23 cellular contexts compared by ENCODE assay signal in genomic region chr1:151502859-151503509, GRCh38. TPM values are rescaled to one million over a fixed set of nuclear protein-coding genes. Genes with fewer than 3 reads are reported as not detected.
DNase-seq lines count a peak whose midpoint lies in the region; ATAC-seq, FAIRE-seq and TF ChIP-seq lines count a peak whose summit lies in the region.
"Had no signal": no experiment of that assay in that cellular context is flagged by ENCODE, and none has a peak within 500 bp of the region (broad histone marks: within the 10 kb centered on the region; RNA-seq: fewer than 3 reads in every experiment).

No MANE protein-coding gene starts in this region.

- peak; percentile 14 for FAIRE-seq in GM19239 (lab: Jason Lieb, UNC)

- H3K27ac ChIP-seq in PC-9 (no peak overlapping the region), colonic mucosa (no peak overlapping the region), trophoblast cell (ENCODE audit: low read depth, low read length) (peak overlapping the region; percentile 58)
- H3K27ac ChIP-seq: ascending aorta, esophagus squamous epithelium, gastroesophageal sphincter, HL-60, thyroid gland, VCaP had no signal

- no peak for TF ChIP-seq POLR2A in GM18505 (IDR thresholded peaks at IDR 0.05; ENCODE audit: borderline replicate concordance, extremely low read depth, insufficient read depth, insufficient read length)

- peak overlapping the region; percentile 46 for H3K18ac ChIP-seq in trophoblast cell (ENCODE audit: low read length)

- no peak overlapping the region for H4K12ac ChIP-seq in trophoblast cell (ENCODE audit: low read depth, low read length)

- no peak overlapping the region for H3K23ac ChIP-seq in trophoblast cell (ENCODE audit: low read length)

- TF ChIP-seq CTCF in PC-9 (conservative IDR thresholded peaks at IDR 0.05) (no peak), colonic mucosa (IDR thresholded peaks at IDR 0.05) (no peak)

- H2AK5ac ChIP-seq in trophoblast cell (ENCODE audit: low read length) = peak overlapping the region; percentile 81

- H3K4ac ChIP-seq in trophoblast cell (ENCODE audit: low read depth, low read length) = no peak overlapping the region

- H3K27me3 ChIP-seq in PC-9 (ENCODE audit: insufficient read depth, low read depth) (no peaks in the 10 kb centered on the region), colonic mucosa (no peaks in the 10 kb centered on the region), trophoblast cell (ENCODE audit: insufficient read depth, low read length) (no peaks in the 10 kb centered on the region)
- H3K27me3 ChIP-seq: ascending aorta, esophagus squamous epithelium, gastroesophageal sphincter, thyroid gland had no signal

- POLR2A ChIA-PET in PC-9 (lab: Charles Lee; ENCODE audit: unreplicated experiment) = no interaction called here

- H2BK120ac ChIP-seq in trophoblast cell (ENCODE audit: insufficient read depth, low read length, poor library complexity) = no peak overlapping the region

- intact Hi-C loops in PC-9 (cut with micrococcal nuclease; ENCODE audit: unreplicated experiment) (no loop called here), colonic mucosa (cut with DNase I) (no loop called here)

- peak overlapping the region; percentile 24 for H4K8ac ChIP-seq in trophoblast cell (ENCODE audit: low read depth, low read length)

- BruUV-seq in PC-9 (replicated peaks; lab: Mats Ljungman, UMichigan) = no TSS peak

- DNase-seq in GM19239 (ENCODE audit: insufficient read length, low spot score) (no peak), PC-9 (peak; percentile 36 to 46), colonic mucosa (peak; percentile 25), trophoblast cell (no peak), activated gamma-delta T cell treated with Interleukin-2 at 50 U/mL for 16 hours (no peak), germinal center (ENCODE audit: low spot score) (no peak)
- DNase-seq: activated naive CD4-positive, alpha-beta T cell treated with anti-CD3 and anti-CD28 coated beads, Interleukin-2, amount 50 U/mL, for 16 hours; effector memory CD8-positive, alpha-beta T cell; esophagus squamous epithelium; HFFc6; naive thymus-derived CD4-positive, alpha-beta T cell; NCI-H146; NCI-H69; posterior cingulate gyrus; SIG-M5; stimulated activated naive CD4-positive, alpha-beta T cell; T-cell; thyroid gland had no signal

- H4K20me1 ChIP-seq in PC-9 (ENCODE audit: insufficient read depth) = no peaks in the 10 kb centered on the region

- H3K14ac ChIP-seq in trophoblast cell (ENCODE audit: low read length) = peak overlapping the region; percentile 19

- H2BK5ac ChIP-seq in trophoblast cell (ENCODE audit: low read depth, low read length, poor library complexity) = peak overlapping the region; percentile 52

- ATAC-seq in GM18505 (IDR thresholded peaks at IDR 0.05; ENCODE audit: unreplicated experiment) = no peak
- ATAC-seq: effector memory CD8-positive, alpha-beta T cell; gastroesophageal sphincter; naive thymus-derived CD4-positive, alpha-beta T cell; T-cell had no signal

- WGBS in trophoblast cell (ENCODE audit: extremely low coverage, insufficient coverage, insufficient read length) = no CpG with 5 or more reads among the region's 3 CpGs

- H3K4me2 ChIP-seq in PC-9 = no peak overlapping the region
- peak overlapping the region; percentile 23 for H3K4me2 ChIP-seq in trophoblast cell (ENCODE audit: low read length)

- H3K9ac ChIP-seq in colonic mucosa (ENCODE audit: low read depth in 2 of 2, low read length in 2 of 2) (no peak overlapping the region), trophoblast cell (ENCODE audit: low read length) (no peak overlapping the region)

- H2AFZ ChIP-seq in PC-9 (no peak overlapping the region), trophoblast cell (ENCODE audit: insufficient read depth, low read length, poor library complexity) (no peak overlapping the region)

- H3K9me2 ChIP-seq in PC-9 (ENCODE audit: insufficient read depth) = no peaks in the 10 kb centered on the region

- H3K4me3 ChIP-seq in PC-9 = no peak overlapping the region
- H3K4me3 ChIP-seq in colonic mucosa = no peak overlapping the region
- H3K4me3 ChIP-seq in trophoblast cell (ENCODE audit: low read depth, low read length) = no peak overlapping the region
- H3K4me3 ChIP-seq: ascending aorta, esophagus squamous epithelium, gastroesophageal sphincter, thyroid gland had no signal

- CTCF ChIA-PET in PC-9 (lab: Charles Lee) = interaction anchor here (0.6 kb wide), 1 partner anchor 77 kb away, joined by 3 read pairs; no protein-coding TSS in a partner anchor

- no peaks in the 10 kb centered on the region for H3K9me3 ChIP-seq in PC-9 (ENCODE audit: insufficient read depth, low read depth)
- no peaks in the 10 kb centered on the region for H3K9me3 ChIP-seq in colonic mucosa
- no peaks in the 10 kb centered on the region for H3K9me3 ChIP-seq in trophoblast cell (ENCODE audit: insufficient read depth, low read depth, low read length)
- H3K9me3 ChIP-seq: ascending aorta, esophagus squamous epithelium, gastroesophageal sphincter, thyroid gland had no signal

- H2BK12ac ChIP-seq in trophoblast cell (ENCODE audit: low read length) = peak overlapping the region; percentile 42

- no peaks in the 10 kb centered on the region for H3F3A ChIP-seq in PC-9 (ENCODE audit: insufficient read depth, low read depth)

- peaks cover 10% of the 10 kb centered on the region for H3K79me1 ChIP-seq in trophoblast cell (ENCODE audit: low read length)

- no peaks in the 10 kb centered on the region for H3K36me3 ChIP-seq in PC-9 (ENCODE audit: low read depth)
- H3K36me3 ChIP-seq in colonic mucosa = no peaks in the 10 kb centered on the region
- no peaks in the 10 kb centered on the region for H3K36me3 ChIP-seq in trophoblast cell (ENCODE audit: control insufficient read depth in 1 of 2, insufficient read depth in 2 of 2, low read length in 2 of 2)
- H3K36me3 ChIP-seq: ascending aorta, esophagus squamous epithelium, gastroesophageal sphincter, thyroid gland had no signal

- H3K4me1 ChIP-seq in PC-9 (replicated peaks; ENCODE audit: insufficient read depth) (peaks cover 13% of the 10 kb centered on the region; the same call in 1 of the 2 replicates), colonic mucosa (no peaks in the 10 kb centered on the region), trophoblast cell (ENCODE audit: control insufficient read depth in 1 of 2, insufficient read depth in 2 of 2, low read length in 2 of 2) (peaks cover 13 to 16% of the 10 kb centered on the region in 2 experiments)
- H3K4me1 ChIP-seq: ascending aorta, esophagus squamous epithelium, gastroesophageal sphincter, thyroid gland had no signal

- H3K79me2 ChIP-seq in PC-9 (ENCODE audit: low read depth) = no peaks in the 10 kb centered on the region
- no peaks in the 10 kb centered on the region for H3K79me2 ChIP-seq in trophoblast cell (ENCODE audit: control insufficient read depth, insufficient read depth, low read length, poor library complexity)

- peak overlapping the region; percentile 60 for H4K91ac ChIP-seq in trophoblast cell (ENCODE audit: low read depth, low read length)

RNA-seq across cellular contexts. Expression of gene CGN, which starts 8.2 kb away (rescaled TPM):
- 30.3 and 31.1 TPM in 2 replicates for total RNA-seq in PC-9 (2021)
- 100 to 1,000 TPM; 118 to 148 TPM for total RNA-seq in colonic mucosa
- 22.2 and 24.0 TPM in 2 replicates for polyA plus RNA-seq in trophoblast cell (2013)
- total RNA-seq: ascending aorta had no signal

RNA-seq across cellular contexts. Expression of gene TUFT1, which starts 37.1 kb away (rescaled TPM):
- 35.3 and 40.2 TPM in 2 replicates for total RNA-seq in PC-9 (2021)
- total RNA-seq in colonic mucosa = 10 to 100 TPM; 25.5 to 40.6 TPM
- polyA plus RNA-seq in trophoblast cell (2013) = 45.0 and 47.3 TPM in 2 replicates

RNA-seq across cellular contexts. Expression of gene POGZ, which starts 43.7 kb away (rescaled TPM):
- total RNA-seq in PC-9 (2021) (63.3 and 71.0 TPM in 2 replicates), colonic mucosa (10 to 100 TPM; 49.6 to 50.0 TPM)
- 40.5 and 43.4 TPM in 2 replicates for polyA plus RNA-seq in trophoblast cell (2013)

Comparison
In these comparisons a context has a peak if more than half of its experiments do, and no peak if none do; other contexts are left out.
1. DNase-seq: peak in PC-9 (2 of 2) and colonic mucosa (single experiment); none in GM19239 (single experiment), trophoblast cell (0 of 2), activated gamma-delta T cell treated with Interleukin-2 at 50 U/mL for 16 hours (single experiment) and germinal center (single experiment).